ENCODE assay signal across 8 cellular contexts in the genomic region with DNA sequence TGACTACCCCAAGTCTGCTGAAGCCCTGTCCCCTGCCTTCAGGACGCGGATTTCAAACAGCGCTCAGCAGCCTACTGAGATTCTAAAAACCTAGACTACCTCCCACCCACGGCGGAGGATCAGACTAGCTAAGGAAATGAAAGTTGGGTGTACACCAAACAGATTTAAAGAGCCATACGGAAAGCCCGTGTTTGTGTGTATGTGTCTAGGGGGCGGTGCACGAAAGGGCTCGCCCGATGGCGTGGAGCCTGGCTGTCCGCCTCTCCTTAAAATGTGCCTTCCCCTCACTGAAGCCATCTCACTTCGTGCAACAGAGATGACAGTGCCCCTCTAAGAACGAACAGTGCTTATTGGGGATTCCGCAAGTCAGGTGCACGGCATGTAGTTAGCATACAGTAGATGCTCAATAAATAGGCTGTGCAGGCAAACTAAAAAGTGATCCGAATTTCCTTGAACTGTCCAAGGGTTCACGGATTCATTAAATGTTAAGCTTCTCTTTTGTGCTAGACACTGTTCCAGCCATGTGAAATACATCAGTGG. TPM values are rescaled to one million over a fixed set of nuclear protein-coding genes. Genes with fewer than 3 reads are reported as not detected.
A peak's percentile ranks its signal among the peaks of the same experiment; 100 is the strongest.
DNase-seq lines count a peak whose midpoint lies in the region; ATAC-seq and TF ChIP-seq lines count a peak whose summit lies in the region.

No MANE protein-coding gene starts in this region.

- intact Hi-C loops in left cardiac atrium (cut with DNase I) = no loop called here

- peaks cover 69% of the 10 kb centered on the region for H3K4me1 Mint-ChIP-seq in activated CD4-positive, alpha-beta memory T cell treated with anti-CD3 and anti-CD28 coated beads, Interleukin-2, amount 10 ng/mL, durations not matched to agents 7 days and 5 days

- peaks cover 38% of the 10 kb centered on the region for H3K36me3 Mint-ChIP-seq in activated CD4-positive, alpha-beta memory T cell treated with anti-CD3 and anti-CD28 coated beads, Interleukin-2, amount 10 ng/mL, durations not matched to agents 7 days and 5 days (ENCODE audit: low read depth)

- H3K4me1 ChIP-seq in right atrium auricular region = peaks cover 0 to 41% of the 10 kb centered on the region in 2 donors
- no peaks in the 10 kb centered on the region for H3K4me1 ChIP-seq in foreskin keratinocyte

- POLR2A ChIA-PET in activated CD4-positive, alpha-beta memory T cell treated with anti-CD3 and anti-CD28 coated beads, Interleukin-2, amount 10 ng/mL, durations not matched to agents 7 days and 5 days (lab: Charles Lee) = interaction anchor here (0.9 to 7.6 kb wide), 17 partner anchors 9 to 289 kb away, joined by 3 to 66 read pairs (median 5); partner anchors contain the start of genes CNOT3, MBOAT7, RPS9 and TMC4

- peak overlapping the region; percentile 96 for H3K27ac ChIP-seq in right atrium auricular region
- H3K27ac ChIP-seq in foreskin keratinocyte = peak overlapping the region; percentile 40

- H3K27me3 Mint-ChIP-seq in activated CD4-positive, alpha-beta memory T cell treated with anti-CD3 and anti-CD28 coated beads, Interleukin-2, amount 10 ng/mL, durations not matched to agents 7 days and 5 days = peaks cover 1% of the 10 kb centered on the region

- peak overlapping the region; percentile 94 for H3K4me3 Mint-ChIP-seq in activated CD4-positive, alpha-beta memory T cell treated with anti-CD3 and anti-CD28 coated beads, Interleukin-2, amount 10 ng/mL, durations not matched to agents 7 days and 5 days

- H3K9me3 ChIP-seq in right atrium auricular region = no peaks in the 10 kb centered on the region

- no peak for TF ChIP-seq CTCF in right atrium auricular region (IDR thresholded peaks at IDR 0.05)
- TF ChIP-seq CTCF in foreskin keratinocyte (conservative IDR thresholded peaks at IDR 0.05) = no peak

- CTCF ChIA-PET in activated CD4-positive, alpha-beta memory T cell treated with anti-CD3 and anti-CD28 coated beads, Interleukin-2, amount 10 ng/mL, durations not matched to agents 7 days and 5 days (lab: Charles Lee) = interaction anchor here (0.7 to 3.2 kb wide), 4 partner anchors 22 to 107 kb away, joined by 3 to 24 read pairs (median 16); partner anchors contain the start of genes CNOT3 and MBOAT7

- H3K9me3 Mint-ChIP-seq in activated CD4-positive, alpha-beta memory T cell treated with anti-CD3 and anti-CD28 coated beads, Interleukin-2, amount 10 ng/mL, durations not matched to agents 7 days and 5 days = no peaks in the 10 kb centered on the region

- DNase-seq in right atrium auricular region (ENCODE audit: low spot score) (no peak), left cardiac atrium (no peak), foreskin keratinocyte (peak in 1 of 2 donors; percentile 29), skeletal muscle cell (ENCODE audit: low read depth) (no peak), putamen (ENCODE audit: low spot score) (no peak)
- DNase-seq in activated CD4-positive, alpha-beta memory T cell treated with anti-CD3 and anti-CD28 coated beads, Interleukin-2, amount 10 ng/mL, durations not matched to agents 7 days and 5 days = peak; percentile 34

- H3K36me3 ChIP-seq in right atrium auricular region = peaks cover 43% of the 10 kb centered on the region

- H3K27ac Mint-ChIP-seq in activated CD4-positive, alpha-beta memory T cell treated with anti-CD3 and anti-CD28 coated beads, Interleukin-2, amount 10 ng/mL, durations not matched to agents 7 days and 5 days = peak overlapping the region; percentile 98

- no peaks in the 10 kb centered on the region for H3K27me3 ChIP-seq in right atrium auricular region
- no peaks in the 10 kb centered on the region for H3K27me3 ChIP-seq in foreskin keratinocyte

- H3K4me3 ChIP-seq in right atrium auricular region (peak overlapping the region; percentile 65 to 79), skeletal muscle cell (ENCODE audit: low read depth, low read length) (peak overlapping the region; percentile 68)

- ATAC-seq in left cardiac atrium = no peak
- no peak for ATAC-seq in foreskin keratinocyte
- ATAC-seq in GM19328 (IDR thresholded peaks at IDR 0.05; ENCODE audit: unreplicated experiment) = no peak
- no peak for ATAC-seq in HG03432 (IDR thresholded peaks at IDR 0.05; ENCODE audit: unreplicated experiment)

RNA-seq across cellular contexts. Expression of gene LENG1, which starts 0.6 kb away (rescaled TPM):
- total RNA-seq in right atrium auricular region (10 to 100 TPM in 1 of 2 donors, 1 to 10 TPM in 1; 6.3 to 10.0 TPM), left cardiac atrium (1 to 10 TPM; 7.0 to 7.2 TPM), foreskin keratinocyte (7.8 and 9.7 TPM in 2 replicates)
- 1 to 10 TPM; 8.3 to 9.2 TPM for total RNA-seq in activated CD4-positive, alpha-beta memory T cell treated with anti-CD3 and anti-CD28 coated beads, Interleukin-2, amount 10 ng/mL, durations not matched to agents 7 days and 5 days
- polyA plus RNA-seq in foreskin keratinocyte = 11.7 and 12.3 TPM in 2 replicates

RNA-seq across cellular contexts. Expression of gene TMC4, which starts 14.1 kb away (rescaled TPM):
- total RNA-seq in right atrium auricular region (1 to 10 TPM; 1.7 to 2.8 TPM), left cardiac atrium (1 to 10 TPM in 1 of 2 donors, under 1 TPM in 1; 0.38 to 1.1 TPM), foreskin keratinocyte (7.2 and 13.2 TPM in 2 replicates)
- 1 to 10 TPM; 2.8 to 3.2 TPM for total RNA-seq in activated CD4-positive, alpha-beta memory T cell treated with anti-CD3 and anti-CD28 coated beads, Interleukin-2, amount 10 ng/mL, durations not matched to agents 7 days and 5 days
- polyA plus RNA-seq in foreskin keratinocyte = 12.0 and 20.8 TPM in 2 replicates

RNA-seq across cellular contexts. Expression of gene CNOT3, which starts 21.3 kb away (rescaled TPM):
- total RNA-seq in right atrium auricular region (10 to 100 TPM; 12.0 to 16.9 TPM), left cardiac atrium (10 to 100 TPM; 18.9 to 21.4 TPM), foreskin keratinocyte (24.5 and 26.0 TPM in 2 replicates)
- 10 to 100 TPM; 62.6 to 66.9 TPM for total RNA-seq in activated CD4-positive, alpha-beta memory T cell treated with anti-CD3 and anti-CD28 coated beads, Interleukin-2, amount 10 ng/mL, durations not matched to agents 7 days and 5 days
- 37.8 TPM in 2 replicates for polyA plus RNA-seq in foreskin keratinocyte

RNA-seq across cellular contexts. Expression of gene MBOAT7, which starts 30.5 kb away (rescaled TPM):
- total RNA-seq in right atrium auricular region = 10 to 100 TPM; 27.0 to 37.0 TPM
- total RNA-seq in left cardiac atrium = 10 to 100 TPM; 21.6 to 21.7 TPM
- 10 to 100 TPM; 90.8 to 93.4 TPM for total RNA-seq in activated CD4-positive, alpha-beta memory T cell treated with anti-CD3 and anti-CD28 coated beads, Interleukin-2, amount 10 ng/mL, durations not matched to agents 7 days and 5 days
- 71.4 and 86.0 TPM in 2 replicates for total RNA-seq in foreskin keratinocyte
- polyA plus RNA-seq in foreskin keratinocyte = 89.5 and 92.1 TPM in 2 replicates

RNA-seq across cellular contexts. Expression of gene TSEN34, which starts 32.2 kb away (rescaled TPM):
- 10 to 100 TPM; 36.7 to 37.0 TPM for total RNA-seq in right atrium auricular region
- 10 to 100 TPM; 17.4 to 20.5 TPM for total RNA-seq in left cardiac atrium
- total RNA-seq in activated CD4-positive, alpha-beta memory T cell treated with anti-CD3 and anti-CD28 coated beads, Interleukin-2, amount 10 ng/mL, durations not matched to agents 7 days and 5 days = 10 to 100 TPM; 10.9 to 13.6 TPM
- total RNA-seq in foreskin keratinocyte = 95.4 and 102 TPM in 2 replicates
- 122 and 125 TPM in 2 replicates for polyA plus RNA-seq in foreskin keratinocyte
